ENCODE assay signal across 22 cellular contexts in the genomic region with DNA sequence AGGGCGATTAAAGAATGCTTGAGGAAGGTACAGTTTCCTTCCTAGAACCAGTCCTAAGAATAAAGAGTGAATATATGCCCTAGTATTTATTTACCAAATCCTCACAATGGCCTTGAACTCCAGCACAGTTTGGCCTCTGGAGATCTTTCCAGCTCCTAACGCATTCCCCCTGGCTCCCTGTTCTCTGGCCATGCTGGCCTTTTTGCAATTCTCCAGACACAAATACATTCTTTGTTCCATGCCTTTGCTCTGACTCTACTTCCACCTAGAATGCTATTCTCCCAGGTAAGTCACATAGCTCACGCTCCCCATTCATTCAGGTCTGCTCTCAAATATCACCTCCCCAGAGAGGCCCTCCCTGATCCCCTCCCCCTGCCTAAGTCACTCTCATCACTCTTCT. TPM values are rescaled to one million over a fixed set of nuclear protein-coding genes. Genes with fewer than 3 reads are reported as not detected.
DNase-seq lines count a peak whose midpoint lies in the region; ATAC-seq, FAIRE-seq and TF ChIP-seq lines count a peak whose summit lies in the region.
"Had no signal": no experiment of that assay in that cellular context is flagged by ENCODE, and none has a peak within 500 bp of the region (broad histone marks: within the 10 kb centered on the region; RNA-seq: fewer than 3 reads in every experiment).

No MANE protein-coding gene starts in this region.

- FAIRE-seq in keratinocyte (lab: Jason Lieb, UNC): no peak
- FAIRE-seq: A549 had no signal

- DNase-seq in NCI-H2171 treated with DMSO at 0.1 percent for 48 hours (lab: John Stamatoyannopoulos, UW): peak; percentile 81
- DNase-seq in NCI-H2171 (lab: John Stamatoyannopoulos, UW): no peak
- no peak for DNase-seq in keratinocyte (ENCODE audit: low read depth, low spot score)
- DNase-seq in superior temporal gyrus (ENCODE audit: extremely low spot score): peak; percentile 9
- DNase-seq in NCI-H526 treated with DMSO at 0.1 percent for 48 hours (lab: John Stamatoyannopoulos, UW): no peak
- no peak for DNase-seq in kidney tubule cell (ENCODE audit: low spot score)
- DNase-seq: GDM1; H7; IMR-90; MM.1S; NCI-H1436 treated with DMSO at 0.1 percent for 48 hours; NCI-H82; PC-9; sigmoid colon; stimulated activated naive B cell treated with anti-CD40 and anti-IgM and Interleukin-4, amounts not matched to agents 10 μg/mL and 1 μg/mL and 100 μg/mL, for 72 hours; thyroid gland had no signal

- no peak overlapping the region for H3K9ac ChIP-seq in keratinocyte (ENCODE audit: control insufficient read depth, extremely low read depth, insufficient read depth, low read length)
- H3K9ac ChIP-seq: BLaER1 had no signal

- no peaks in the 10 kb centered on the region for H3K36me3 ChIP-seq in keratinocyte (ENCODE audit: control insufficient read depth in 2 of 2, extremely low read depth in 1 of 2, insufficient read depth in 2 of 2, low read length in 2 of 2)
- H3K36me3 ChIP-seq: BLaER1, esophagus muscularis mucosa, gastroesophageal sphincter, sigmoid colon, thyroid gland had no signal

- ATAC-seq in HG02588 (IDR thresholded peaks at IDR 0.05; ENCODE audit: unreplicated experiment): no peak
- ATAC-seq: A549; gastroesophageal sphincter; stimulated activated naive B cell treated with anti-CD40 and anti-IgM and Interleukin-4, amounts not matched to agents 10 μg/mL and 1 μg/mL and 100 μg/mL, for 72 hours had no signal

- H3K27me3 ChIP-seq in keratinocyte (ENCODE audit: control insufficient read depth, extremely low read depth, insufficient read depth, low read length): no peaks in the 10 kb centered on the region
- H3K27me3 ChIP-seq: esophagus muscularis mucosa, gastroesophageal sphincter, sigmoid colon, thyroid gland had no signal

- H3K27ac ChIP-seq in VCaP (peak overlapping the region; percentile 56), keratinocyte (ENCODE audit: control insufficient read depth, insufficient read depth, low read length) (no peak overlapping the region)
- H3K27ac ChIP-seq: A549, esophagus muscularis mucosa, gastroesophageal sphincter, PC-9, sigmoid colon, thyroid gland had no signal

- peaks cover 3% of the 10 kb centered on the region for H3K9me1 ChIP-seq in keratinocyte (ENCODE audit: control insufficient read depth, extremely low read depth, insufficient read depth, low read length)

- H3K79me2 ChIP-seq in keratinocyte (ENCODE audit: control insufficient read depth, insufficient read depth, low read length): peaks cover 26% of the 10 kb centered on the region

- H3K9me3 ChIP-seq in keratinocyte (ENCODE audit: control insufficient read depth, low read depth, low read length): no peaks in the 10 kb centered on the region
- H3K9me3 ChIP-seq: A549, BLaER1, esophagus muscularis mucosa, gastroesophageal sphincter, sigmoid colon, thyroid gland had no signal

- TF ChIP-seq CTCF in VCaP (conservative IDR thresholded peaks at IDR 0.05): no peak
- TF ChIP-seq CTCF in keratinocyte (optimal IDR thresholded peaks at IDR 0.05 in 1 of 3, IDR thresholded peaks at IDR 0.05 in 1 of 3, conservative IDR thresholded peaks at IDR 0.05 in 1 of 3; ENCODE audit: extremely low read depth in 1 of 3, insufficient read depth in 2 of 3, low read length in 3 of 3): no peak

- dilution Hi-C loops in keratinocyte (cut with MboI; ENCODE audit: extremely low pct_ligation_motif_present, low sequenced_read_pairs): no loop called here

- H2AFZ ChIP-seq in keratinocyte (ENCODE audit: control insufficient read depth, low read length): no peak overlapping the region
- H2AFZ ChIP-seq: PC-9 had no signal

- H3K4me2 ChIP-seq in keratinocyte (ENCODE audit: control insufficient read depth, extremely low read depth, insufficient read depth, low read depth, low read length): peak overlapping the region; percentile 26
- H3K4me2 ChIP-seq: A549, PC-9 had no signal

- H4K20me1 ChIP-seq in keratinocyte (ENCODE audit: control insufficient read depth, extremely low read depth, insufficient read depth, low read length): no peaks in the 10 kb centered on the region

- H3K4me3 ChIP-seq in keratinocyte (ENCODE audit: control insufficient read depth in 2 of 3, extremely low read depth in 1 of 3, insufficient read depth in 2 of 3, low read depth in 1 of 3, low read length in 3 of 3): no peak overlapping the region
- H3K4me3 ChIP-seq: A549, BLaER1, esophagus muscularis mucosa, gastroesophageal sphincter, PC-9, sigmoid colon, thyroid gland had no signal

- peaks cover 47% of the 10 kb centered on the region for H3K4me1 ChIP-seq in keratinocyte (ENCODE audit: control insufficient read depth, extremely low read depth, insufficient read depth, low read length)

RNA-seq across cellular contexts. Expression of a gene that starts 3.7 kb away (rescaled TPM):
- polyA plus RNA-seq in keratinocyte: 23.3 to 43.9 TPM (median 39.1 TPM) in 3 replicates
- 31.5 TPM for polyA plus RNA-seq in keratinocyte (2011; ENCODE audit: low read depth)
- polyA plus RNA-seq in keratinocyte (2011; cell fraction: cytosol; rRNA removed): 22.4 and 46.3 TPM in 2 replicates
- 69.8 and 91.7 TPM in 2 replicates for polyA plus RNA-seq in keratinocyte (2011; cell fraction: nucleus; rRNA removed)
- 25.8 and 54.2 TPM in 2 replicates for polyA plus RNA-seq in keratinocyte (2012; ENCODE audit: low replicate concordance)
- polyA minus RNA-seq in keratinocyte: 40.2 to 144 TPM (median 43.0 TPM) in 3 replicates
- 107 TPM for polyA minus RNA-seq in keratinocyte (2011; cell fraction: cytosol; rRNA and poly(A)+ RNA removed)
- polyA minus RNA-seq in keratinocyte (2011; cell fraction: nucleus; rRNA and poly(A)+ RNA removed): 46.5 and 51.3 TPM in 2 replicates

RNA-seq across cellular contexts. Expression of a gene that starts 37.9 kb away (rescaled TPM):
- polyA plus RNA-seq in keratinocyte: 5.4 to 8.8 TPM (median 6.5 TPM) in 3 replicates
- polyA plus RNA-seq in keratinocyte (2011; ENCODE audit: low read depth): 3.9 TPM
- 8.3 and 14.2 TPM in 2 replicates for polyA plus RNA-seq in keratinocyte (2011; cell fraction: cytosol; rRNA removed)
- polyA plus RNA-seq in keratinocyte (2011; cell fraction: nucleus; rRNA removed): 6.0 and 10.3 TPM in 2 replicates
- 6.6 and 8.0 TPM in 2 replicates for polyA plus RNA-seq in keratinocyte (2012; ENCODE audit: low replicate concordance)
- polyA minus RNA-seq in keratinocyte: 1.2 to 4.6 TPM (median 1.5 TPM) in 3 replicates
- polyA minus RNA-seq in keratinocyte (2011; cell fraction: cytosol; rRNA and poly(A)+ RNA removed): 7.7 TPM
- 1.3 and 1.5 TPM in 2 replicates for polyA minus RNA-seq in keratinocyte (2011; cell fraction: nucleus; rRNA and poly(A)+ RNA removed)

RNA-seq across cellular contexts. Expression of a gene that starts 48.1 kb away (rescaled TPM):
- 0.06 TPM in 1 of 3 replicates, not detected in the others for polyA plus RNA-seq in keratinocyte
- polyA plus RNA-seq in keratinocyte (2011; ENCODE audit: low read depth): not detected
- polyA plus RNA-seq in keratinocyte (2011; cell fraction: cytosol; rRNA removed): not detected in 2 replicates
- polyA plus RNA-seq in keratinocyte (2011; cell fraction: nucleus; rRNA removed): 0.10 and 0.21 TPM in 2 replicates
- polyA plus RNA-seq in keratinocyte (2012; ENCODE audit: low replicate concordance): 0.17 TPM in 1 of 2 replicates, not detected in the other
- 0.42 TPM in 1 of 3 replicates, not detected in the others for polyA minus RNA-seq in keratinocyte
- polyA minus RNA-seq in keratinocyte (2011; cell fraction: cytosol; rRNA and poly(A)+ RNA removed): not detected
- 0.42 TPM in 1 of 2 replicates, not detected in the other for polyA minus RNA-seq in keratinocyte (2011; cell fraction: nucleus; rRNA and poly(A)+ RNA removed)

Comparison
In these comparisons a context has a peak if more than half of its experiments do, and no peak if none do; other contexts are left out.
1. DNase-seq: peak in NCI-H2171 treated with DMSO at 0.1 percent for 48 hours (single experiment) and superior temporal gyrus (single experiment); none in NCI-H2171 (single experiment), keratinocyte (single experiment), NCI-H526 treated with DMSO at 0.1 percent for 48 hours (single experiment) and kidney tubule cell (single experiment).